In the genomic region with DNA sequence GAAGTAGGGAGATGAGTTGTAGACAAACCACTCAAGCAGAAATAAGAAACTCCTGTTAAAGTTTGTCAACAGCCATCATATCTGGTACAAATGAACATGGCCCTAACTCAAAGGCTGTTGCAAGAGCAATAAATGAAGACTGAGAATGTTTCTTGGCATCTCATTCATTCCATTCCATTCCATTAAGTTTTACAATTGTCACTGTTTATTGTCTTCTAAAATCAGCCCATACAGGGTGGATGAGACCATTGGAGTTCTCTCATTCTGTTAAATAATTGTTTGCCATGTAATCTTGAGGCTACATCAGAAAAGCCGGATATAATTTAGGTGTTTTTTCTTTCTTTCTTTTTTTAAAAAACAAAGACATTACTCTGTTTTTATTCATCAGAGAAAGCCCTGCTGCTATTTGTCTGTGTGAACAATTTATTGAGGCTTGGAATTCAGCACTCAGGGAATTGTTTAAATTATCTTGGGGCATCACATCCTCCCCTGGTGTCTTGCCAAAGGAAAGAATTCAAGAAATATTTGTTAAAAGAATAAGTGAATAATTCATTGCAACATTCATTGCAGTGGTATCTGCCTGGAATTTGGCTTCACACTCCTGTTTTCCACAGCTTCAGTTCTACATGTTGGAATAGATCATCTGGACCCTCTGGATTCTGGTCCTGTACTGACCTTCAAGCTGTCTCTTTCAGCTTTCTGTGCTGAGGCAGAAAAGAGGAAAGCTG, we compare ENCODE assay signal across 17 cellular contexts.
DNase-seq lines count a peak whose midpoint lies in the region; ATAC-seq, FAIRE-seq and TF ChIP-seq lines count a peak whose summit lies in the region.
"Had no signal": no experiment of that assay in that cellular context is flagged by ENCODE, and none has a peak within 500 bp of the region (broad histone marks: within the 10 kb centered on the region; RNA-seq: fewer than 3 reads in every experiment).

No MANE protein-coding gene starts in this region.

- H3K27ac ChIP-seq in A549 (peak overlapping the region in 1 of 2 experiments; percentile 66; a peak in 4 of 6 replicates), body of pancreas (no peak overlapping the region)

- peaks cover 16% of the 10 kb centered on the region for H3K4me1 Mint-ChIP-seq in mesothelial cell of epicardium
- H3K4me1 Mint-ChIP-seq: B cell, neural crest cell had no signal

- intact Hi-C loops in body of pancreas (cut with DNase I) = no loop called here

- TF ChIP-seq RAD21 in A549 (conservative IDR thresholded peaks at IDR 0.05 in 1 of 2, IDR thresholded peaks at IDR 0.05 in 1 of 2) = no peak

- no peak overlapping the region for H3K4me3 Mint-ChIP-seq in mesothelial cell of epicardium
- H3K4me3 Mint-ChIP-seq: activated CD8-positive, alpha-beta T cell treated with anti-CD3 and anti-CD28 coated beads for 36 hours; B cell; neural crest cell; type B pancreatic cell had no signal

- no peak; a peak in 1 of 6 replicates for ATAC-seq in A549
- ATAC-seq in body of pancreas = no peak
- ATAC-seq in GM18909 (IDR thresholded peaks at IDR 0.05; ENCODE audit: poor library complexity, unreplicated experiment) = no peak
- ATAC-seq: activated CD8-positive, alpha-beta T cell treated with anti-CD3 and anti-CD28 coated beads for 36 hours; left colon; Panc1 had no signal

- H3K4me3 ChIP-seq in A549 (no peak overlapping the region), body of pancreas (no peak overlapping the region)

- TF ChIP-seq POLR2A in A549 (IDR thresholded peaks at IDR 0.05; ENCODE audit: low read length) (no peak), body of pancreas (IDR thresholded peaks at IDR 0.05) (no peak)

- H3K27me3 ChIP-seq in body of pancreas = no peaks in the 10 kb centered on the region

- H3K9me3 Mint-ChIP-seq in mesothelial cell of epicardium = peaks cover 22% of the 10 kb centered on the region

- CTCF ChIA-PET in A549 (lab: Yijun Ruan, JAX) = no interaction called here

- POLR2A ChIA-PET in A549 (lab: Yijun Ruan, JAX) = no interaction called here

- H3K27ac Mint-ChIP-seq in mesothelial cell of epicardium = peak overlapping the region; percentile 72
- H3K27ac Mint-ChIP-seq: activated CD8-positive, alpha-beta T cell treated with anti-CD3 and anti-CD28 coated beads for 36 hours; B cell; type B pancreatic cell had no signal

- DNase-seq in A549 (ENCODE audit: low read depth in 1 of 2, low spot score in 1 of 2) (peak in 1 of 2 experiments; percentile 7), HS-27A (ENCODE audit: low read depth) (peak; percentile 83), dermis blood vessel endothelial cell (peak; percentile 9), mesothelial cell of epicardium (ENCODE audit: low spot score in 2 of 2, unreplicated experiment in 2 of 2) (no peak), body of pancreas (no peak), LoVo (ENCODE audit: low spot score) (no peak), GM19239 (ENCODE audit: insufficient read length, low spot score) (no peak)
- DNase-seq: activated CD8-positive, alpha-beta T cell treated with anti-CD3 and anti-CD28 coated beads for 36 hours; activated naive CD4-positive, alpha-beta T cell treated with Interleukin-2 at 50 U/mL for 16 hours; DND-41; left colon had no signal

- TF ChIP-seq CTCF in A549 (IDR thresholded peaks at IDR 0.05) = no peak
- TF ChIP-seq CTCF in mesothelial cell of epicardium (IDR thresholded peaks at IDR 0.05; ENCODE audit: unreplicated experiment) = no peak
- no peak for TF ChIP-seq CTCF in body of pancreas (IDR thresholded peaks at IDR 0.05)

- peak in 1 of 2 experiments; percentile 31; a peak in 1 of 5 replicates for TF ChIP-seq EP300 in A549 (IDR thresholded peaks at IDR 0.05)

- no peaks in the 10 kb centered on the region for H3K27me3 Mint-ChIP-seq in mesothelial cell of epicardium (ENCODE audit: low read depth)
- H3K27me3 Mint-ChIP-seq: type B pancreatic cell had no signal

- FAIRE-seq in A549 (lab: Jason Lieb, UNC) = no peak
- no peak for FAIRE-seq in GM19239 (lab: Jason Lieb, UNC)
- FAIRE-seq: colon had no signal

- H3K36me3 ChIP-seq in body of pancreas (replicated peaks in 1 of 2; ENCODE audit: insufficient read depth in 1 of 2, low read depth in 2 of 2) = no peaks in the 10 kb centered on the region

- H3K4me1 ChIP-seq in A549 (peaks cover 15% of the 10 kb centered on the region), body of pancreas (no peaks in the 10 kb centered on the region)

- WGBS in A549 (ENCODE audit: missing lambda C conversion rate) = 37% methylated on average over 1 of the region's 1 CpG
- WGBS in body of pancreas, 2 donors = 76 to 79% methylated on average over 1 of the region's 1 CpG

- H3K4me2 ChIP-seq in A549 = peak overlapping the region; percentile 38; the same call in 2 of the 3 replicates

- peaks cover 12% of the 10 kb centered on the region for H3K36me3 Mint-ChIP-seq in mesothelial cell of epicardium

- no peaks in the 10 kb centered on the region for H3K9me3 ChIP-seq in A549
- H3K9me3 ChIP-seq in body of pancreas = no peaks in the 10 kb centered on the region

TF ChIP-seq in A549, 52 proteins besides CTCF, POLR2A, EP300 and RAD21:
- TF ChIP-seq HEYL (CRISPR knock-in tag; IDR thresholded peaks at IDR 0.05) (no peak), GATA3 (IDR thresholded peaks at IDR 0.05; ENCODE audit: borderline replicate concordance) (peak; percentile 22; the same call in 1 of the 2 replicates)

Comparison
In these comparisons a context has a peak if more than half of its experiments do, and no peak if none do; other contexts are left out.
1. DNase-seq: peak in HS-27A (single experiment) and dermis blood vessel endothelial cell (single experiment); none in mesothelial cell of epicardium (0 of 2), body of pancreas (0 of 4), LoVo (single experiment) and GM19239 (single experiment).